In genomic region chr9:109977521-109977920, GRCh38 we compare ENCODE assay signal across 22 cellular contexts.
A peak's percentile ranks its signal among the peaks of the same experiment; 100 is the strongest.
DNase-seq lines count a peak whose midpoint lies in the region; TF ChIP-seq lines count a peak whose summit lies in the region.
"Had no signal": no experiment of that assay in that cellular context is flagged by ENCODE, and none has a peak within 500 bp of the region (broad histone marks: within the 10 kb centered on the region; RNA-seq: fewer than 3 reads in every experiment).

No MANE protein-coding gene starts in this region.

- H3K27ac ChIP-seq in dorsolateral prefrontal cortex: no peak overlapping the region

- H3K4me3 ChIP-seq in dorsolateral prefrontal cortex: no peak overlapping the region
- H3K4me3 ChIP-seq: GM12878, GM23248, MG63 had no signal

- no peak for TF ChIP-seq CTCF in dorsolateral prefrontal cortex (IDR thresholded peaks at IDR 0.05 in 54 of 56, conservative IDR thresholded peaks at IDR 0.05 in 2 of 56; ENCODE audit: low read depth in 1 of 56, partially characterized antibody in 56 of 56)

- intact Hi-C loops in dorsolateral prefrontal cortex (cut with DNase I): loop anchor here in 1 of 2 donors (5.0 kb wide), 1 partner anchor 45 kb away; no protein-coding TSS in a partner anchor

- peak; percentile 55 for DNase-seq in activated CD4-positive, alpha-beta T cell treated with anti-CD3 and anti-CD28 coated beads for 48 hours
- DNase-seq in activated CD4-positive, alpha-beta T cell treated with anti-CD3 and anti-CD28 coated beads, Interleukin-2, amount 50 U/mL, for 1 hour: no peak
- DNase-seq in stimulated activated CD4-positive, alpha-beta T cell treated with anti-CD3 and anti-CD28 coated beads, Interleukin-15, amount 100 ng/mL, for 24 hours: peak; percentile 60
- DNase-seq in stimulated activated CD4-positive, alpha-beta T cell treated with anti-CD3 and anti-CD28 coated beads, Interleukin-2, amount 100 ng/mL, for 48 hours: no peak
- DNase-seq in ecto neural progenitor cell (ENCODE audit: low spot score) (peak; percentile 11), dorsolateral prefrontal cortex (no peak), DMS 273 treated with DMSO at 0.1 percent for 48 hours (lab: John Stamatoyannopoulos, UW) (no peak)
- DNase-seq: BE2C; Caco-2; CD4-positive, alpha-beta T cell; GM23248; HCEC 1CT; Kasumi-1; MG63; NCI-H1048; NCI-H1436; NCI-H1930; NCI-H345; NCI-H524 treated with DMSO at 0.1 percent for 48 hours; PC-3; RPMI8226 had no signal

- H3K27me3 ChIP-seq in dorsolateral prefrontal cortex: no peaks in the 10 kb centered on the region
- H3K27me3 ChIP-seq: BE2C, MG63 had no signal

Comparison
In these comparisons a context has a peak if more than half of its experiments do, and no peak if none do; other contexts are left out.
1. DNase-seq: peak in activated CD4-positive, alpha-beta T cell treated with anti-CD3 and anti-CD28 coated beads for 48 hours (single experiment), stimulated activated CD4-positive, alpha-beta T cell treated with anti-CD3 and anti-CD28 coated beads, Interleukin-15, amount 100 ng/mL, for 24 hours (single experiment) and ecto neural progenitor cell (single experiment); none in activated CD4-positive, alpha-beta T cell treated with anti-CD3 and anti-CD28 coated beads, Interleukin-2, amount 50 U/mL, for 1 hour (single experiment), stimulated activated CD4-positive, alpha-beta T cell treated with anti-CD3 and anti-CD28 coated beads, Interleukin-2, amount 100 ng/mL, for 48 hours (0 of 2), dorsolateral prefrontal cortex (0 of 10) and DMS 273 treated with DMSO at 0.1 percent for 48 hours (single experiment).